18 cellular contexts compared by ENCODE assay signal in genomic region chr21:16473965-16474364, GRCh38.
A peak's percentile ranks its signal among the peaks of the same experiment; 100 is the strongest.
DNase-seq lines count a peak whose midpoint lies in the region; ATAC-seq and TF ChIP-seq lines count a peak whose summit lies in the region.
"Had no signal": no experiment of that assay in that cellular context is flagged by ENCODE, and none has a peak within 500 bp of the region (broad histone marks: within the 10 kb centered on the region; RNA-seq: fewer than 3 reads in every experiment).

No MANE protein-coding gene starts in this region.

- H4K8ac ChIP-seq in H9 (replicated peaks; ENCODE audit: insufficient read length, low read depth, low read length), result no peak overlapping the region

- no peaks in the 10 kb centered on the region for H3K79me1 ChIP-seq in H9 (ENCODE audit: insufficient read depth, low read depth, low read length, poor library complexity, severe bottlenecking)

- CTCF ChIA-PET in Caco-2 (lab: Charles Lee), result no interaction called here

- H3K4me3 ChIP-seq in heart right ventricle, result no peak overlapping the region
- no peak overlapping the region for H3K4me3 ChIP-seq in gastrocnemius medialis
- no peak overlapping the region for H3K4me3 ChIP-seq in Caco-2 (ENCODE audit: low read depth, low read length)
- H3K4me3 ChIP-seq: GM12878 had no signal

- intact Hi-C loops in heart right ventricle (cut with DNase I), result no loop called here
- intact Hi-C loops in gastrocnemius medialis (cut with DNase I; ENCODE audit: low total_unique reads), result loop anchor here (5.0 kb wide), 1 partner anchor 33 kb away; no protein-coding TSS in a partner anchor
- intact Hi-C loops in Caco-2 (cut with micrococcal nuclease; ENCODE audit: unreplicated experiment), result no loop called here

- H3K79me2 ChIP-seq in H9 (ENCODE audit: insufficient read depth, low read length), result no peaks in the 10 kb centered on the region

- BruUV-seq in Caco-2 (replicated peaks; lab: Mats Ljungman, UMichigan), result no TSS peak

- H3K27me3 Mint-ChIP-seq in brain (no peaks in the 10 kb centered on the region), Caco-2 (ENCODE audit: insufficient read depth, unreplicated experiment) (no peaks in the 10 kb centered on the region), H9 (ENCODE audit: low read depth) (no peaks in the 10 kb centered on the region)
- H3K27me3 Mint-ChIP-seq in stimulated activated memory B cell treated with anti-CD40 and anti-IgM and Interleukin-4, amounts not matched to agents 10 μg/mL and 1 μg/mL and 100 μg/mL, for 72 hours, result no peaks in the 10 kb centered on the region
- H3K27me3 Mint-ChIP-seq: activated naive CD4-positive, alpha-beta T cell treated with anti-CD3 and anti-CD28 coated beads, Interleukin-2, amount 50 U/mL, for 24 hours had no signal

- no peak overlapping the region for H3T11ph ChIP-seq in H9 (ENCODE audit: low read length)

- H2AK5ac ChIP-seq in H9 (ENCODE audit: insufficient read length, low read length), result no peak overlapping the region

- ATAC-seq in heart right ventricle (peak; percentile 12 to 91 (median 68)), gastrocnemius medialis (peak; percentile 26 to 83), GM21723 (IDR thresholded peaks at IDR 0.05; ENCODE audit: unreplicated experiment) (no peak)
- ATAC-seq in stimulated activated memory B cell treated with anti-CD40 and anti-IgM and Interleukin-4, amounts not matched to agents 10 μg/mL and 1 μg/mL and 100 μg/mL, for 72 hours, result no peak
- ATAC-seq: GM12878; HCT116; HepG2; stimulated activated effector memory CD8-positive, alpha-beta T cell treated with anti-CD3 and anti-CD28 coated beads, Interleukin-12 subunit alpha, Interleukin-12 subunit beta, amount 100 ng/mL, for 72 hours had no signal

- H3K14ac ChIP-seq in H9 (ENCODE audit: insufficient read depth, low read length), result no peak overlapping the region

- no peak overlapping the region for H4K91ac ChIP-seq in H9 (ENCODE audit: insufficient read length, low read depth, low read length)

- H2BK120ac ChIP-seq in H9 (ENCODE audit: low read depth, low read length, poor library complexity, severe bottlenecking), result no peak overlapping the region

- WGBS in heart right ventricle, 2 donors, result 27 to 30% methylated on average over 2 of the region's 2 CpGs
- WGBS in H9 (ENCODE audit: extremely low coverage, insufficient read length, low lambda C conversion rate), result no CpG with 5 or more reads among the region's 2 CpGs

- no peak overlapping the region for H3K4ac ChIP-seq in H9 (ENCODE audit: low read depth, low read length)

- peak overlapping the region; percentile 29 to 80 (median 60) for H3K27ac ChIP-seq in heart right ventricle
- peak overlapping the region; percentile 38 to 63 (median 48) for H3K27ac ChIP-seq in gastrocnemius medialis
- H3K27ac ChIP-seq in H9 (ENCODE audit: insufficient read length, low read depth, low read length), result no peak overlapping the region

- H3K27ac Mint-ChIP-seq in brain (peak overlapping the region in 3 of 5 experiments; percentile 49 to 61 (median 58)), Caco-2 (ENCODE audit: unreplicated experiment) (no peak overlapping the region), H9 (no peak overlapping the region)
- no peak overlapping the region for H3K27ac Mint-ChIP-seq in stimulated activated memory B cell treated with anti-CD40 and anti-IgM and Interleukin-4, amounts not matched to agents 10 μg/mL and 1 μg/mL and 100 μg/mL, for 72 hours
- H3K27ac Mint-ChIP-seq: activated naive CD4-positive, alpha-beta T cell treated with anti-CD3 and anti-CD28 coated beads, Interleukin-2, amount 50 U/mL, for 24 hours; stimulated activated effector memory CD8-positive, alpha-beta T cell treated with anti-CD3 and anti-CD28 coated beads, Interleukin-12 subunit alpha, Interleukin-12 subunit beta, amount 100 ng/mL, for 72 hours; T-helper 1 cell treated with Interleukin-12 subunit alpha and Interleukin-12 subunit beta and Interleukin-4 antibody, amounts not matched to agents 30 μg/mL and 1 μg/mL, for 36 hours had no signal

- no peak overlapping the region for H3K9ac ChIP-seq in H9 (ENCODE audit: extremely low read depth, insufficient read length, low read length)

- no peaks in the 10 kb centered on the region for H3K23me2 ChIP-seq in H9 (ENCODE audit: insufficient read length, low read depth, low read length, poor library complexity, severe bottlenecking)

- H2AFZ ChIP-seq in H9 (ENCODE audit: low read length), result no peak overlapping the region

- no peak overlapping the region for H2BK20ac ChIP-seq in H9 (ENCODE audit: low read depth, low read length, poor library complexity, severe bottlenecking)

- in situ Hi-C loops in gastrocnemius medialis (cut with MboI; ENCODE audit: low sequenced_read_pairs in 4 of 4), result no loop called here

- no peaks in the 10 kb centered on the region for H3K27me3 ChIP-seq in heart right ventricle
- no peaks in the 10 kb centered on the region for H3K27me3 ChIP-seq in gastrocnemius medialis
- no peaks in the 10 kb centered on the region for H3K27me3 ChIP-seq in Caco-2 (replicated peaks; ENCODE audit: control insufficient read depth, insufficient read depth, low read length)
- H3K27me3 ChIP-seq in H9 (ENCODE audit: insufficient read depth, low read length), result no peaks in the 10 kb centered on the region

- H2BK5ac ChIP-seq in H9 (ENCODE audit: insufficient read length, low read length), result no peak overlapping the region

- TF ChIP-seq POLR2A in gastrocnemius medialis (IDR thresholded peaks at IDR 0.05), result no peak

- H3K4me3 Mint-ChIP-seq in brain (no peak overlapping the region), Caco-2 (ENCODE audit: unreplicated experiment) (no peak overlapping the region), H9 (no peak overlapping the region)
- no peak overlapping the region for H3K4me3 Mint-ChIP-seq in stimulated activated memory B cell treated with anti-CD40 and anti-IgM and Interleukin-4, amounts not matched to agents 10 μg/mL and 1 μg/mL and 100 μg/mL, for 72 hours
- H3K4me3 Mint-ChIP-seq: activated naive CD4-positive, alpha-beta T cell treated with anti-CD3 and anti-CD28 coated beads, Interleukin-2, amount 50 U/mL, for 24 hours; stimulated activated effector memory CD8-positive, alpha-beta T cell treated with anti-CD3 and anti-CD28 coated beads, Interleukin-12 subunit alpha, Interleukin-12 subunit beta, amount 100 ng/mL, for 72 hours; T-helper 1 cell treated with Interleukin-12 subunit alpha and Interleukin-12 subunit beta and Interleukin-4 antibody, amounts not matched to agents 30 μg/mL and 1 μg/mL, for 36 hours had no signal

- peak; percentile 32 for DNase-seq in M059J (ENCODE audit: low read depth)
- DNase-seq in heart right ventricle, result peak in 1 of 2 donors; percentile 12
- DNase-seq in gastrocnemius medialis, result peak in 1 of 2 donors; percentile 26
- no peak for DNase-seq in Caco-2
- no peak for DNase-seq in H9
- DNase-seq: activated CD4-positive, CD25-positive, alpha-beta regulatory T cell treated with anti-CD3 and anti-CD28 coated beads, Interleukin-2, amount 50 U/mL, for 72 hours; MV-4-11; NCI-H2081 treated with DMSO at 0.1 percent for 48 hours; NCI-H526 treated with DMSO at 0.1 percent for 48 hours had no signal

- H3K36me3 Mint-ChIP-seq in brain (peaks cover 37% of the 10 kb centered on the region), Caco-2 (ENCODE audit: insufficient read depth, unreplicated experiment) (no peaks in the 10 kb centered on the region), H9 (ENCODE audit: insufficient read depth in 1 of 3, low read depth in 3 of 3) (no peaks in the 10 kb centered on the region; a peak in 1 of 7 replicates)
- H3K36me3 Mint-ChIP-seq in stimulated activated memory B cell treated with anti-CD40 and anti-IgM and Interleukin-4, amounts not matched to agents 10 μg/mL and 1 μg/mL and 100 μg/mL, for 72 hours, result no peaks in the 10 kb centered on the region
- H3K36me3 Mint-ChIP-seq: activated naive CD4-positive, alpha-beta T cell treated with anti-CD3 and anti-CD28 coated beads, Interleukin-2, amount 50 U/mL, for 24 hours; stimulated activated effector memory CD8-positive, alpha-beta T cell treated with anti-CD3 and anti-CD28 coated beads, Interleukin-12 subunit alpha, Interleukin-12 subunit beta, amount 100 ng/mL, for 72 hours had no signal

- no peak overlapping the region for H4K5ac ChIP-seq in H9 (ENCODE audit: insufficient read length, low read depth, low read length)

- no peak overlapping the region for H3K4me2 ChIP-seq in H9 (ENCODE audit: insufficient read depth, insufficient read length, low read length)

- H3K4me1 ChIP-seq in heart right ventricle (peaks cover 0 to 75% (median 30%) of the 10 kb centered on the region in 9 donors), gastrocnemius medialis (peaks cover 31 to 37% of the 10 kb centered on the region in 2 donors), Caco-2 (no peaks in the 10 kb centered on the region), H9 (ENCODE audit: insufficient read depth, low read length) (no peaks in the 10 kb centered on the region)

- H4K20me1 ChIP-seq in H9 (ENCODE audit: control insufficient read depth, insufficient read depth, insufficient read length), result no peaks in the 10 kb centered on the region

- H3K4me1 Mint-ChIP-seq in brain (peaks cover 55% of the 10 kb centered on the region), Caco-2 (ENCODE audit: low read depth, unreplicated experiment) (no peaks in the 10 kb centered on the region), H9 (no peaks in the 10 kb centered on the region)
- no peaks in the 10 kb centered on the region for H3K4me1 Mint-ChIP-seq in stimulated activated memory B cell treated with anti-CD40 and anti-IgM and Interleukin-4, amounts not matched to agents 10 μg/mL and 1 μg/mL and 100 μg/mL, for 72 hours
- H3K4me1 Mint-ChIP-seq: activated naive CD4-positive, alpha-beta T cell treated with anti-CD3 and anti-CD28 coated beads, Interleukin-2, amount 50 U/mL, for 24 hours; stimulated activated effector memory CD8-positive, alpha-beta T cell treated with anti-CD3 and anti-CD28 coated beads, Interleukin-12 subunit alpha, Interleukin-12 subunit beta, amount 100 ng/mL, for 72 hours had no signal

- no peak overlapping the region for H2BK15ac ChIP-seq in H9 (ENCODE audit: low read depth, low read length)

- no peak for TF ChIP-seq CTCF in brain (conservative IDR thresholded peaks at IDR 0.05)
- no peak for TF ChIP-seq CTCF in heart right ventricle (IDR thresholded peaks at IDR 0.05)
- no peak for TF ChIP-seq CTCF in gastrocnemius medialis (IDR thresholded peaks at IDR 0.05 in 4 of 5, conservative IDR thresholded peaks at IDR 0.05 in 1 of 5)
- no peak for TF ChIP-seq CTCF in Caco-2 (IDR thresholded peaks at IDR 0.05; ENCODE audit: insufficient read depth in 1 of 2, low read depth in 1 of 2, low read length in 1 of 2, severe bottlenecking in 1 of 2, unreplicated experiment in 1 of 2)
- no peak for TF ChIP-seq CTCF in H9 (conservative IDR thresholded peaks at IDR 0.05)

- POLR2A ChIA-PET in Caco-2 (lab: Charles Lee), result no interaction called here

- H3K18ac ChIP-seq in H9 (ENCODE audit: insufficient read length, low read depth, low read length), result no peak overlapping the region

- no peak overlapping the region for H2BK12ac ChIP-seq in H9 (ENCODE audit: insufficient read length, low read depth, low read length)

- no peak overlapping the region for H3K23ac ChIP-seq in H9 (ENCODE audit: insufficient read length, low read depth, low read length)

- H3K36me3 ChIP-seq in heart right ventricle (no peaks in the 10 kb centered on the region), gastrocnemius medialis (no peaks in the 10 kb centered on the region), Caco-2 (ENCODE audit: control insufficient read depth, insufficient read depth, low read length) (no peaks in the 10 kb centered on the region)

- peaks cover 10 to 16% (median 13%) of the 10 kb centered on the region in 5 experiments for H3K9me3 Mint-ChIP-seq in brain
- no peaks in the 10 kb centered on the region for H3K9me3 Mint-ChIP-seq in Caco-2 (ENCODE audit: unreplicated experiment)
- H3K9me3 Mint-ChIP-seq in stimulated activated memory B cell treated with anti-CD40 and anti-IgM and Interleukin-4, amounts not matched to agents 10 μg/mL and 1 μg/mL and 100 μg/mL, for 72 hours, result peaks cover 10% of the 10 kb centered on the region
- peaks cover 0 to 3% of the 10 kb centered on the region in 2 experiments; a peak in 2 of 5 replicates for H3K9me3 Mint-ChIP-seq in H9

- no peak overlapping the region for H3K56ac ChIP-seq in H9 (ENCODE audit: insufficient read length, low read depth, low read length)

- H3K9me3 ChIP-seq in heart right ventricle, result peaks cover 0 to 17% (median 6%) of the 10 kb centered on the region in 11 donors
- no peaks in the 10 kb centered on the region for H3K9me3 ChIP-seq in gastrocnemius medialis
- H3K9me3 ChIP-seq in Caco-2, result no peaks in the 10 kb centered on the region
- H3K9me3 ChIP-seq in H9 (ENCODE audit: control insufficient read depth, low read depth, low read length), result no peaks in the 10 kb centered on the region

Comparison
In these comparisons a context has a peak if more than half of its experiments do, and no peak if none do; other contexts are left out.
1. H3K27ac Mint-ChIP-seq: peak in brain (3 of 5); none in Caco-2 (single experiment), stimulated activated memory B cell treated with anti-CD40 and anti-IgM and Interleukin-4, amounts not matched to agents 10 μg/mL and 1 μg/mL and 100 μg/mL, for 72 hours (single experiment) and H9 (0 of 3).
2. ATAC-seq: peak in heart right ventricle (8 of 8) and gastrocnemius medialis (2 of 2); none in GM21723 (single experiment) and stimulated activated memory B cell treated with anti-CD40 and anti-IgM and Interleukin-4, amounts not matched to agents 10 μg/mL and 1 μg/mL and 100 μg/mL, for 72 hours (single experiment).